In genomic region chr13:30857636-30858035, GRCh38 we compare ENCODE assay signal across 19 cellular contexts. TPM values are rescaled to one million over a fixed set of nuclear protein-coding genes. Genes with fewer than 3 reads are reported as not detected.
"Had no signal": no experiment of that assay in that cellular context is flagged by ENCODE, and none has a peak within 500 bp of the region (broad histone marks: within the 10 kb centered on the region; RNA-seq: fewer than 3 reads in every experiment).

No MANE protein-coding gene starts in this region.

- H3K4me1 ChIP-seq: prostate gland, spleen, transverse colon, vagina had no signal

- H3K36me3 ChIP-seq: gastrocnemius medialis, heart left ventricle, prostate gland, spleen, transverse colon, vagina had no signal

- H3K4me3 ChIP-seq: dorsolateral prefrontal cortex, gastrocnemius medialis, heart left ventricle, lung, mucosa of descending colon, prostate gland, skin epidermis, spleen, transverse colon, vagina had no signal

- FAIRE-seq: colon, islet of Langerhans had no signal

- ATAC-seq: gastrocnemius medialis, left lobe of liver, mucosa of descending colon, right cardiac atrium had no signal

- H3K27me3 ChIP-seq: dorsolateral prefrontal cortex, gastrocnemius medialis, heart left ventricle, spleen, transverse colon, vagina had no signal

- DNase-seq: dorsolateral prefrontal cortex; effector CD4-positive, alpha-beta T cell; gastrocnemius medialis; heart left ventricle; hippocampal formation; mucosa of descending colon; naive B cell; right cardiac atrium; spleen; stimulated activated CD4-positive, alpha-beta T cell treated with anti-CD3 and anti-CD28 coated beads, Interleukin-4, amount 100 ng/mL, for 4 hours; transverse colon had no signal

- H3K9me3 ChIP-seq: gastrocnemius medialis, mucosa of descending colon, prostate gland, transverse colon, vagina had no signal

- H3K27ac ChIP-seq: dorsolateral prefrontal cortex, gastrocnemius medialis, heart left ventricle, prostate gland, skin epidermis, transverse colon, vagina had no signal

RNA-seq across cellular contexts. Expression of gene MEDAG, which starts 48.4 kb away (rescaled TPM):
- total RNA-seq: neural crest cell had no signal
